ENCODE assay signal across 10 cellular contexts in genomic region chr16:70700101-70701020, GRCh38. TPM values are rescaled to one million over a fixed set of nuclear protein-coding genes. Genes with fewer than 3 reads are reported as not detected.
A peak's percentile ranks its signal among the peaks of the same experiment; 100 is the strongest.
DNase-seq lines count a peak whose midpoint lies in the region; ATAC-seq and TF ChIP-seq lines count a peak whose summit lies in the region.
"Had no signal": no experiment of that assay in that cellular context is flagged by ENCODE, and none has a peak within 500 bp of the region (broad histone marks: within the 10 kb centered on the region; RNA-seq: fewer than 3 reads in every experiment).

No MANE protein-coding gene starts in this region.

- intact Hi-C loops in heart right ventricle (cut with DNase I) (no loop called here), gastrocnemius medialis (cut with DNase I; ENCODE audit: low total_unique reads) (loop anchor here (2.0 kb wide), 1 partner anchor 14 kb away; no protein-coding TSS in a partner anchor), A673 (cut with micrococcal nuclease; ENCODE audit: unreplicated experiment) (no loop called here)

- H3K9me3 ChIP-seq in heart right ventricle = no peaks in the 10 kb centered on the region
- H3K9me3 ChIP-seq in gastrocnemius medialis = no peaks in the 10 kb centered on the region
- H3K9me3 ChIP-seq in A673 (ENCODE audit: low read depth, low read length, poor library complexity, severe bottlenecking) = no peaks in the 10 kb centered on the region

- H3K4me3 Mint-ChIP-seq in activated CD4-positive, alpha-beta memory T cell treated with anti-CD3 and anti-CD28 coated beads, Interleukin-2, amount 10 ng/mL, durations not matched to agents 7 days and 5 days = no peak overlapping the region

- POLR2A ChIA-PET in activated CD4-positive, alpha-beta memory T cell treated with anti-CD3 and anti-CD28 coated beads, Interleukin-2, amount 10 ng/mL, durations not matched to agents 7 days and 5 days (lab: Charles Lee) = no interaction called here
- POLR2A ChIA-PET in A673 (lab: Charles Lee; ENCODE audit: low non-redundant PET) = no interaction called here

- in situ Hi-C loops in gastrocnemius medialis (cut with MboI; ENCODE audit: low sequenced_read_pairs in 4 of 4) = no loop called here

- 73 to 75% methylated on average over 30 of the region's 30 CpGs for WGBS in heart right ventricle, 2 donors

- no peaks in the 10 kb centered on the region for H3K9me3 Mint-ChIP-seq in activated CD4-positive, alpha-beta memory T cell treated with anti-CD3 and anti-CD28 coated beads, Interleukin-2, amount 10 ng/mL, durations not matched to agents 7 days and 5 days

- peaks cover 47 to 89% (median 72%) of the 10 kb centered on the region in 9 donors for H3K4me1 ChIP-seq in heart right ventricle
- H3K4me1 ChIP-seq in gastrocnemius medialis = peaks cover 66 to 78% of the 10 kb centered on the region in 2 donors
- peaks cover 6% of the 10 kb centered on the region for H3K4me1 ChIP-seq in A673 (ENCODE audit: insufficient read depth, low read length, poor library complexity, severe bottlenecking)

- peak; percentile 27 for DNase-seq in GF-D8 (lab: John Stamatoyannopoulos, UW)
- peak; percentile 63 for DNase-seq in SKM-1 treated with dmso at 0.1 percent for 144 hours (lab: John Stamatoyannopoulos, UW; ENCODE audit: unreplicated experiment)
- peak; percentile 77 to 79 for DNase-seq in heart right ventricle
- DNase-seq in gastrocnemius medialis = peak; percentile 72 to 92
- DNase-seq in activated CD4-positive, alpha-beta memory T cell treated with anti-CD3 and anti-CD28 coated beads, Interleukin-2, amount 10 ng/mL, durations not matched to agents 7 days and 5 days = no peak
- DNase-seq in A673 (ENCODE audit: low spot score) = no peak
- DNase-seq: DND-41 had no signal

- peaks cover 0 to 10% (median 0%) of the 10 kb centered on the region in 9 donors for H3K36me3 ChIP-seq in heart right ventricle
- no peaks in the 10 kb centered on the region for H3K36me3 ChIP-seq in gastrocnemius medialis
- no peaks in the 10 kb centered on the region for H3K36me3 ChIP-seq in A673 (ENCODE audit: insufficient read depth, low read length, poor library complexity, severe bottlenecking)

- H3K27me3 ChIP-seq in heart right ventricle (no peaks in the 10 kb centered on the region), gastrocnemius medialis (no peaks in the 10 kb centered on the region), A673 (replicated peaks; ENCODE audit: insufficient read depth, low read depth, low read length, poor library complexity) (no peaks in the 10 kb centered on the region)

- peak in 1 of 2 donors; percentile 52 for TF ChIP-seq POLR2A in gastrocnemius medialis (IDR thresholded peaks at IDR 0.05)

- no peaks in the 10 kb centered on the region for H3K27me3 Mint-ChIP-seq in activated CD4-positive, alpha-beta memory T cell treated with anti-CD3 and anti-CD28 coated beads, Interleukin-2, amount 10 ng/mL, durations not matched to agents 7 days and 5 days

- peak; percentile 53 to 84 (median 74) for ATAC-seq in heart right ventricle
- peak; percentile 59 to 63 for ATAC-seq in gastrocnemius medialis
- ATAC-seq in HG03521 (IDR thresholded peaks at IDR 0.05; ENCODE audit: unreplicated experiment) = no peak
- no peak for ATAC-seq in HG02798 (IDR thresholded peaks at IDR 0.05; ENCODE audit: poor library complexity, unreplicated experiment)
- ATAC-seq: K562 had no signal

- peaks cover 18% of the 10 kb centered on the region for H3K4me1 Mint-ChIP-seq in activated CD4-positive, alpha-beta memory T cell treated with anti-CD3 and anti-CD28 coated beads, Interleukin-2, amount 10 ng/mL, durations not matched to agents 7 days and 5 days

- CTCF ChIA-PET in activated CD4-positive, alpha-beta memory T cell treated with anti-CD3 and anti-CD28 coated beads, Interleukin-2, amount 10 ng/mL, durations not matched to agents 7 days and 5 days (lab: Charles Lee) = no interaction called here
- CTCF ChIA-PET in A673 (lab: Charles Lee) = interaction anchor here (0.6 kb wide), 1 partner anchor 71 kb away, joined by 3 read pairs; no protein-coding TSS in a partner anchor

- H3K27ac ChIP-seq in heart right ventricle = peak overlapping the region; percentile 38 to 83 (median 76)
- H3K27ac ChIP-seq in gastrocnemius medialis = peak overlapping the region; percentile 74 to 83 (median 80)
- H3K27ac ChIP-seq in A673 (ENCODE audit: low read depth, low read length, poor library complexity, severe bottlenecking) = no peak overlapping the region

- H3K36me3 Mint-ChIP-seq in activated CD4-positive, alpha-beta memory T cell treated with anti-CD3 and anti-CD28 coated beads, Interleukin-2, amount 10 ng/mL, durations not matched to agents 7 days and 5 days (ENCODE audit: low read depth) = no peaks in the 10 kb centered on the region

- no TSS peak for BruUV-seq in A673 (replicated peaks; lab: Mats Ljungman, UMichigan)

- no peak overlapping the region for H3K4me3 ChIP-seq in heart right ventricle
- H3K4me3 ChIP-seq in gastrocnemius medialis = no peak overlapping the region
- H3K4me3 ChIP-seq in A673 (ENCODE audit: low read depth, low read length, poor library complexity, severe bottlenecking) = no peak overlapping the region
- H3K4me3 ChIP-seq: K562 had no signal

- peak in 2 of 9 donors; percentile 25 to 38 for TF ChIP-seq CTCF in heart right ventricle (IDR thresholded peaks at IDR 0.05)
- TF ChIP-seq CTCF in gastrocnemius medialis (IDR thresholded peaks at IDR 0.05 in 4 of 5, conservative IDR thresholded peaks at IDR 0.05 in 1 of 5) = peak in 2 of 5 experiments; percentile 27
- TF ChIP-seq CTCF in A673 (conservative IDR thresholded peaks at IDR 0.05; ENCODE audit: low read depth, low read length) = no peak

- no peak overlapping the region for H3K27ac Mint-ChIP-seq in activated CD4-positive, alpha-beta memory T cell treated with anti-CD3 and anti-CD28 coated beads, Interleukin-2, amount 10 ng/mL, durations not matched to agents 7 days and 5 days

RNA-seq across cellular contexts. Expression of gene MTSS2, which starts 14.5 kb away (rescaled TPM):
- total RNA-seq in heart right ventricle (100 to 1,000 TPM in 2 of 10 donors, 10 to 100 TPM in 8; 39.8 to 121 (median 62.1) TPM), gastrocnemius medialis (100 to 1,000 TPM in 1 of 4 donors, 10 to 100 TPM in 3; 42.6 to 160 (median 93.9) TPM), A673 (2021) (47.6 and 54.8 TPM in 2 replicates)
- 10 to 100 TPM; 39.0 to 39.7 TPM for polyA plus RNA-seq in heart right ventricle
- total RNA-seq in activated CD4-positive, alpha-beta memory T cell treated with anti-CD3 and anti-CD28 coated beads, Interleukin-2, amount 10 ng/mL, durations not matched to agents 7 days and 5 days = 1 to 10 TPM; 3.3 TPM

RNA-seq across cellular contexts. Expression of gene IL34, which starts 54.0 kb away (rescaled TPM):
- total RNA-seq in heart right ventricle (1 to 10 TPM in 8 of 10 donors, under 1 TPM in 2; 0.37 to 4.4 (median 2.1) TPM), gastrocnemius medialis (10 to 100 TPM in 3 of 4 donors, under 1 TPM in 1; 0.71 to 93.0 (median 22.1) TPM), A673 (2021) (not detected in 2 replicates)
- polyA plus RNA-seq in heart right ventricle = 1 to 10 TPM in 1 of 2 donors, under 1 TPM in 1; 0.72 to 2.7 TPM
- total RNA-seq in activated CD4-positive, alpha-beta memory T cell treated with anti-CD3 and anti-CD28 coated beads, Interleukin-2, amount 10 ng/mL, durations not matched to agents 7 days and 5 days = not detected

Comparison
In these comparisons a context has a peak if more than half of its experiments do, and no peak if none do; other contexts are left out.
1. DNase-seq: peak in GF-D8 (single experiment), SKM-1 treated with dmso at 0.1 percent for 144 hours (single experiment), heart right ventricle (2 of 2) and gastrocnemius medialis (2 of 2); none in activated CD4-positive, alpha-beta memory T cell treated with anti-CD3 and anti-CD28 coated beads, Interleukin-2, amount 10 ng/mL, durations not matched to agents 7 days and 5 days (single experiment) and A673 (single experiment).
2. ATAC-seq: peak in heart right ventricle (8 of 8) and gastrocnemius medialis (2 of 2); none in HG03521 (single experiment) and HG02798 (single experiment).
3. RNA of gene MTSS2, which starts 14.5 kb away (total RNA-seq): 42.6 to 160 TPM in gastrocnemius medialis, 39.8 to 121 TPM in heart right ventricle and 47.6 to 54.8 TPM in A673; 3.3 TPM in activated CD4-positive, alpha-beta memory T cell treated with anti-CD3 and anti-CD28 coated beads, Interleukin-2, amount 10 ng/mL, durations not matched to agents 7 days and 5 days; every median in the first group is over 4 times any median in the second.